16 cellular contexts compared by ENCODE assay signal in the genomic region with DNA sequence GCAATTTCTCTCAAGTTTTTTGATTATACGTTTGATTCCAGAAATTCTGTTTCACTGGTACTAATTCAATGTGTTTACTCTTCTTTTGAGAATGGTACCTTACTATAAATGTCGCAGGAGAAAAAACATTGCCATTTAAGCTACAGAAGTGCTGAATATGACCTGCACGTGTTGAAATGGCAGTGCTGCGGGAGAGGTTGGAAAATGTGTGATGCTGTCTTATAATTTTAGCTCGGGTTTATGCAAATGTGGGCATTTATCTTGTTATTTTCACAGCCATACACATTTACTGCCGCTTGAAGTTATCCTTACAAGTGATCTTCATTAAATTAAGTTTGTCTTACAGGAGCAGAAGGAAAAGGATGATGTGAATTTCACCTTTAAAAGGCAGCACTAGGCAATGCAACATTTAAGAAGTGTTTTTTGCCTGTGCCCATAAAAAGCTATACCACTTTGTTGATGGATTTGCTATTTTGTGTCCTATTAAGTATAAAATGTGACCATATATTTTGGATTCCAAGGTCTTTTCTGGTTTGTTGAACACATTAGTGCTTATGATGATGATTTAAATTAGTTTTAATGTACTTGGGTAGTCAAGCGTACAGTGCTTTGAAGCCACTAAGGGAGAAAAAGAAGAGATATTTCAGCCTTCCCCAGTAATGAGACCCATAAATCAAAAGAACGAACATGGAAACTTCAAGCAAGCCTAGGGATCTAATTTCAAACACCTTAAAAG.
DNase-seq lines count a peak whose midpoint lies in the region; ATAC-seq, FAIRE-seq and TF ChIP-seq lines count a peak whose summit lies in the region.
"Had no signal": no experiment of that assay in that cellular context is flagged by ENCODE, and none has a peak within 500 bp of the region (broad histone marks: within the 10 kb centered on the region; RNA-seq: fewer than 3 reads in every experiment).

No MANE protein-coding gene starts in this region.

- H3K27me3 ChIP-seq in heart right ventricle (no peaks in the 10 kb centered on the region), neural progenitor cell (no peaks in the 10 kb centered on the region), aorta (ENCODE audit: control insufficient read depth in 1 of 2, insufficient read depth in 2 of 2, low read length in 1 of 2) (no peaks in the 10 kb centered on the region), BE2C (no peaks in the 10 kb centered on the region)

- intact Hi-C loops in heart right ventricle (cut with DNase I) = loop anchor here in 1 of 10 donors (10.0 kb wide), 1 partner anchor 66 kb away; no protein-coding TSS in a partner anchor
- intact Hi-C loops in Right ventricle myocardium superior (cut with DNase I) = no loop called here
- intact Hi-C loops in aorta (cut with DNase I) = no loop called here

- no peaks in the 10 kb centered on the region for H3F3A ChIP-seq in neural progenitor cell (ENCODE audit: low read depth)

- H2AFZ ChIP-seq in neural progenitor cell (replicated peaks) = no peak overlapping the region

- no peaks in the 10 kb centered on the region for H3K79me2 ChIP-seq in neural progenitor cell (ENCODE audit: low read depth)

- H3K36me3 ChIP-seq in heart right ventricle (no peaks in the 10 kb centered on the region), neural progenitor cell (no peaks in the 10 kb centered on the region), aorta (ENCODE audit: control insufficient read depth in 1 of 2, insufficient read depth in 2 of 2, low read length in 1 of 2) (no peaks in the 10 kb centered on the region), BE2C (no peaks in the 10 kb centered on the region)
- H3K36me3 ChIP-seq: WERI-Rb-1 had no signal

- ATAC-seq in heart right ventricle = no peak
- ATAC-seq in Right ventricle myocardium superior (ENCODE audit: poor library complexity) = no peak
- ATAC-seq in aorta (ENCODE audit: low FRiP score) = no peak
- ATAC-seq: activated CD8-positive, alpha-beta T cell treated with anti-CD3 and anti-CD28 coated beads for 36 hours; effector memory CD8-positive, alpha-beta T cell; stimulated activated naive B cell treated with anti-CD40 and anti-IgM and Interleukin-4, amounts not matched to agents 10 μg/mL and 1 μg/mL and 100 μg/mL, for 72 hours had no signal

- no peaks in the 10 kb centered on the region for H4K20me1 ChIP-seq in neural progenitor cell (ENCODE audit: low read depth)

- peaks cover 0 to 7% (median 0%) of the 10 kb centered on the region in 11 donors for H3K9me3 ChIP-seq in heart right ventricle
- no peaks in the 10 kb centered on the region for H3K9me3 ChIP-seq in neural progenitor cell (ENCODE audit: low read depth)
- H3K9me3 ChIP-seq in aorta (ENCODE audit: control insufficient read depth, low read length) = no peaks in the 10 kb centered on the region
- no peaks in the 10 kb centered on the region for H3K9me3 ChIP-seq in BE2C

- DNase-seq in heart right ventricle (no peak), Right ventricle myocardium superior (no peak), RCC 7860 (ENCODE audit: low spot score) (no peak), neural progenitor cell (ENCODE audit: low spot score) (no peak), aorta (no peak), OCI-M2 (lab: John Stamatoyannopoulos, UW; ENCODE audit: unreplicated experiment) (no peak), BE2C (no peak)
- DNase-seq in activated CD4-positive, alpha-beta memory T cell treated with anti-CD3 and anti-CD28 coated beads, Interleukin-2, amount 10 ng/mL, durations not matched to agents 7 days and 5 days = no peak
- DNase-seq: activated CD8-positive, alpha-beta T cell treated with anti-CD3 and anti-CD28 coated beads for 36 hours; effector memory CD8-positive, alpha-beta T cell; left ventricle myocardium superior; NCI-H1436 treated with DMSO at 0.1 percent for 48 hours; stimulated activated naive B cell treated with anti-CD40 and anti-IgM and Interleukin-4, amounts not matched to agents 10 μg/mL and 1 μg/mL and 100 μg/mL, for 72 hours; WERI-Rb-1 had no signal

- no peaks in the 10 kb centered on the region for H3K27me3 Mint-ChIP-seq in neural progenitor cell (ENCODE audit: insufficient read depth, low read depth)
- peaks cover 18% of the 10 kb centered on the region for H3K27me3 Mint-ChIP-seq in activated CD4-positive, alpha-beta memory T cell treated with anti-CD3 and anti-CD28 coated beads, Interleukin-2, amount 10 ng/mL, durations not matched to agents 7 days and 5 days

- H3K9ac ChIP-seq in neural progenitor cell = no peak overlapping the region
- H3K9ac ChIP-seq: KMS-11 had no signal

- H3K4me2 ChIP-seq in neural progenitor cell = peak overlapping the region; percentile 20
- H3K4me2 ChIP-seq: KMS-11 had no signal

- no peak overlapping the region for H3K27ac Mint-ChIP-seq in neural progenitor cell
- H3K27ac Mint-ChIP-seq in activated CD4-positive, alpha-beta memory T cell treated with anti-CD3 and anti-CD28 coated beads, Interleukin-2, amount 10 ng/mL, durations not matched to agents 7 days and 5 days = no peak overlapping the region
- H3K27ac Mint-ChIP-seq: activated CD8-positive, alpha-beta T cell treated with anti-CD3 and anti-CD28 coated beads for 36 hours; effector memory CD8-positive, alpha-beta T cell; stimulated activated naive B cell treated with anti-CD40 and anti-IgM and Interleukin-4, amounts not matched to agents 10 μg/mL and 1 μg/mL and 100 μg/mL, for 72 hours had no signal

- H3K27ac ChIP-seq in heart right ventricle = peak overlapping the region in 7 of 10 donors; percentile 47 to 86 (median 77)
- no peak overlapping the region for H3K27ac ChIP-seq in neural progenitor cell
- H3K27ac ChIP-seq in aorta (ENCODE audit: low read depth in 1 of 2, low read length in 2 of 2) = peak overlapping the region; percentile 90 to 99
- H3K27ac ChIP-seq: KMS-11, WERI-Rb-1 had no signal

- TF ChIP-seq CTCF in heart right ventricle (IDR thresholded peaks at IDR 0.05) (no peak), neural progenitor cell (IDR thresholded peaks at IDR 0.05) (no peak), BE2C (IDR thresholded peaks at IDR 0.05; ENCODE audit: low read depth, low read length) (no peak)

- WGBS in heart right ventricle, 2 donors = 77 to 80% methylated on average over 8 of the region's 8 CpGs
- 38 to 39% methylated on average over 8 of the region's 8 CpGs for WGBS in aorta, 2 donors

- H3K4me3 ChIP-seq in heart right ventricle (no peak overlapping the region), neural progenitor cell (no peak overlapping the region), aorta (ENCODE audit: low read length in 2 of 2) (no peak overlapping the region), BE2C (ENCODE audit: low read depth, low read length) (no peak overlapping the region)

- H3K4me1 Mint-ChIP-seq in neural progenitor cell = peaks cover 21% of the 10 kb centered on the region
- H3K4me1 Mint-ChIP-seq in activated CD4-positive, alpha-beta memory T cell treated with anti-CD3 and anti-CD28 coated beads, Interleukin-2, amount 10 ng/mL, durations not matched to agents 7 days and 5 days = no peaks in the 10 kb centered on the region
- H3K4me1 Mint-ChIP-seq: central memory CD8-positive, alpha-beta T cell; stimulated activated naive B cell treated with anti-CD40 and anti-IgM and Interleukin-4, amounts not matched to agents 10 μg/mL and 1 μg/mL and 100 μg/mL, for 72 hours had no signal

- POLR2A ChIA-PET in activated CD4-positive, alpha-beta memory T cell treated with anti-CD3 and anti-CD28 coated beads, Interleukin-2, amount 10 ng/mL, durations not matched to agents 7 days and 5 days (lab: Charles Lee) = no interaction called here

- H3K9me3 Mint-ChIP-seq in neural progenitor cell = peaks cover 11% of the 10 kb centered on the region
- no peaks in the 10 kb centered on the region for H3K9me3 Mint-ChIP-seq in activated CD4-positive, alpha-beta memory T cell treated with anti-CD3 and anti-CD28 coated beads, Interleukin-2, amount 10 ng/mL, durations not matched to agents 7 days and 5 days
- H3K9me3 Mint-ChIP-seq: activated CD8-positive, alpha-beta T cell treated with anti-CD3 and anti-CD28 coated beads for 36 hours; central memory CD8-positive, alpha-beta T cell; effector memory CD8-positive, alpha-beta T cell; stimulated activated naive B cell treated with anti-CD40 and anti-IgM and Interleukin-4, amounts not matched to agents 10 μg/mL and 1 μg/mL and 100 μg/mL, for 72 hours had no signal

- H3K36me3 Mint-ChIP-seq in neural progenitor cell = no peaks in the 10 kb centered on the region
- no peaks in the 10 kb centered on the region for H3K36me3 Mint-ChIP-seq in activated CD4-positive, alpha-beta memory T cell treated with anti-CD3 and anti-CD28 coated beads, Interleukin-2, amount 10 ng/mL, durations not matched to agents 7 days and 5 days (ENCODE audit: low read depth)
- H3K36me3 Mint-ChIP-seq: stimulated activated naive B cell treated with anti-CD40 and anti-IgM and Interleukin-4, amounts not matched to agents 10 μg/mL and 1 μg/mL and 100 μg/mL, for 72 hours had no signal

- peaks cover 0 to 15% (median 8%) of the 10 kb centered on the region in 9 donors for H3K4me1 ChIP-seq in heart right ventricle
- peaks cover 10% of the 10 kb centered on the region for H3K4me1 ChIP-seq in neural progenitor cell
- peaks cover 0 to 5% of the 10 kb centered on the region in 2 donors for H3K4me1 ChIP-seq in aorta (ENCODE audit: control insufficient read depth in 1 of 2, insufficient read depth in 2 of 2, low read length in 2 of 2)
- no peaks in the 10 kb centered on the region; the same call in 1 of the 2 replicates for H3K4me1 ChIP-seq in BE2C

- no peak overlapping the region for H3K4me3 Mint-ChIP-seq in neural progenitor cell
- H3K4me3 Mint-ChIP-seq in activated CD4-positive, alpha-beta memory T cell treated with anti-CD3 and anti-CD28 coated beads, Interleukin-2, amount 10 ng/mL, durations not matched to agents 7 days and 5 days = no peak overlapping the region
- H3K4me3 Mint-ChIP-seq: activated CD8-positive, alpha-beta T cell treated with anti-CD3 and anti-CD28 coated beads for 36 hours; central memory CD8-positive, alpha-beta T cell; effector memory CD8-positive, alpha-beta T cell; stimulated activated naive B cell treated with anti-CD40 and anti-IgM and Interleukin-4, amounts not matched to agents 10 μg/mL and 1 μg/mL and 100 μg/mL, for 72 hours had no signal

- peak; percentile 64 for FAIRE-seq in RCC 7860 (lab: Jason Lieb, UNC)

- CTCF ChIA-PET in activated CD4-positive, alpha-beta memory T cell treated with anti-CD3 and anti-CD28 coated beads, Interleukin-2, amount 10 ng/mL, durations not matched to agents 7 days and 5 days (lab: Charles Lee) = no interaction called here
